In the genomic region with DNA sequence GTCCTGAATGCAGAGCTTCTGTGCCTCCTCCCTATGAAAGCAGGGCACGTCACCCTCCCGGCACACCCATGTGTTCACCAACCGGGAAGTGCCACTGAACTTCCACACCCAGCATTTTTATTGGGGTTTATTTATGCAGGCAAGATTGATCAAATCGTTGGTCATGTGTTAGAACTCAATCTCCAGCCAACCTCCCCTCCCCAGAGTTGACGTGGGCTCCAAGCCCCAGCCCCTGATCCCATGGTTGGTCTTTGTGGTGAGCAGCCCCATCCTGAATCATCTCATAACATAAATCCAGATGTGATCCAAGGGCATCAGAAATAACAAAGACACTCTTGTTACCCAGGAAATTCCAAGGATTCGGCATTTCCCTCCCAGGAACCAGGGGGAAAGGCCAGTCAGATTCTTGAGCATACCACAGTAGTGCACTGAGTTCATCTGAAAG, we compare ENCODE assay signal across 21 cellular contexts.
DNase-seq lines count a peak whose midpoint lies in the region; ATAC-seq and TF ChIP-seq lines count a peak whose summit lies in the region.
"Had no signal": no experiment of that assay in that cellular context is flagged by ENCODE, and none has a peak within 500 bp of the region (broad histone marks: within the 10 kb centered on the region; RNA-seq: fewer than 3 reads in every experiment).

No MANE protein-coding gene starts in this region.

- intact Hi-C loops in spleen (cut with DNase I; ENCODE audit: low total_unique reads), result no loop called here

- H3K4me3 ChIP-seq in RWPE2 (ENCODE audit: severe bottlenecking) (peak overlapping the region; percentile 10), fibroblast of mammary gland (ENCODE audit: control insufficient read depth, low read depth, low read length) (no peak overlapping the region), trophoblast cell (ENCODE audit: low read depth, low read length) (no peak overlapping the region), spleen (no peak overlapping the region)
- no peak overlapping the region for H3K4me3 ChIP-seq in CD8-positive, alpha-beta memory T cell (ENCODE audit: low read length)
- H3K4me3 ChIP-seq: BLaER1 treated with 17β-estradiol and CSF1 and Interleukin-3, amounts not matched to agents 10 nM and 100 nM; lower lobe of right lung; right atrium auricular region had no signal

- no peaks in the 10 kb centered on the region for H3K9me3 ChIP-seq in RWPE2 (ENCODE audit: severe bottlenecking)
- H3K9me3 ChIP-seq in trophoblast cell (ENCODE audit: insufficient read depth, low read depth, low read length), result no peaks in the 10 kb centered on the region
- no peaks in the 10 kb centered on the region for H3K9me3 ChIP-seq in CD8-positive, alpha-beta memory T cell (ENCODE audit: low read length)
- no peaks in the 10 kb centered on the region for H3K9me3 ChIP-seq in spleen
- H3K9me3 ChIP-seq: lower lobe of right lung, right atrium auricular region had no signal

- peak overlapping the region; percentile 36 for H2AK5ac ChIP-seq in trophoblast cell (ENCODE audit: low read length)

- no peak overlapping the region for H3K4me3 Mint-ChIP-seq in CD8-positive, alpha-beta memory T cell
- H3K4me3 Mint-ChIP-seq: activated CD4-positive, alpha-beta T cell treated with anti-CD3 and anti-CD28 coated beads for 36 hours; activated naive CD8-positive, alpha-beta T cell treated with anti-CD3 and anti-CD28 coated beads, Interleukin-2, amount 50 U/mL, for 24 hours; activated T-cell treated with anti-CD3 and anti-CD28 coated beads, Interleukin-2, amount 50 U/mL, for 4 hours; type B pancreatic cell had no signal

- H2BK5ac ChIP-seq in trophoblast cell (ENCODE audit: low read depth, low read length, poor library complexity), result no peak overlapping the region

- H3K36me3 ChIP-seq in RWPE2 (ENCODE audit: low read depth) (no peaks in the 10 kb centered on the region; the same call in none of the 2 replicates), trophoblast cell (ENCODE audit: control insufficient read depth in 1 of 2, insufficient read depth in 2 of 2, low read length in 2 of 2) (peaks cover 0 to 2% of the 10 kb centered on the region in 2 experiments), spleen (peaks cover 0 to 44% (median 0%) of the 10 kb centered on the region in 6 donors)
- H3K36me3 ChIP-seq in CD8-positive, alpha-beta memory T cell (ENCODE audit: insufficient read depth, low read length), result no peaks in the 10 kb centered on the region
- H3K36me3 ChIP-seq: right atrium auricular region had no signal

- H3K4me1 ChIP-seq in RWPE2 (ENCODE audit: insufficient read depth, poor library complexity, severe bottlenecking) (peaks cover 56% of the 10 kb centered on the region), trophoblast cell (ENCODE audit: control insufficient read depth in 1 of 2, insufficient read depth in 2 of 2, low read length in 2 of 2) (peaks cover 12 to 21% of the 10 kb centered on the region in 2 experiments), spleen (peaks cover 0 to 15% (median 0%) of the 10 kb centered on the region in 6 donors)
- H3K4me1 ChIP-seq in CD8-positive, alpha-beta memory T cell (ENCODE audit: insufficient read depth, low read length), result no peaks in the 10 kb centered on the region

- no peak overlapping the region for H3K4me2 ChIP-seq in trophoblast cell (ENCODE audit: low read length)
- H3K4me2 ChIP-seq: BLaER1 treated with 17β-estradiol and CSF1 and Interleukin-3, amounts not matched to agents 10 nM and 100 nM had no signal

- H3K9me3 Mint-ChIP-seq in CD8-positive, alpha-beta memory T cell, result no peaks in the 10 kb centered on the region
- H3K9me3 Mint-ChIP-seq: activated naive CD8-positive, alpha-beta T cell treated with anti-CD3 and anti-CD28 coated beads, Interleukin-2, amount 50 U/mL, for 24 hours; activated T-cell treated with anti-CD3 and anti-CD28 coated beads, Interleukin-2, amount 50 U/mL, for 4 hours; type B pancreatic cell had no signal

- no peak overlapping the region for H4K8ac ChIP-seq in trophoblast cell (ENCODE audit: low read depth, low read length)

- no peak overlapping the region for H3K4ac ChIP-seq in trophoblast cell (ENCODE audit: low read depth, low read length)

- H3K27ac ChIP-seq in RWPE2 (ENCODE audit: poor library complexity, severe bottlenecking) (peak overlapping the region; percentile 92), trophoblast cell (ENCODE audit: low read depth, low read length) (no peak overlapping the region), spleen (no peak overlapping the region)
- H3K27ac ChIP-seq in CD8-positive, alpha-beta memory T cell (ENCODE audit: low read depth, low read length), result no peak overlapping the region
- H3K27ac ChIP-seq: lower lobe of right lung, right atrium auricular region had no signal

- POLR2A ChIA-PET in CD8-positive, alpha-beta memory T cell (lab: Charles Lee), result no interaction called here

- H3K27ac Mint-ChIP-seq in CD8-positive, alpha-beta memory T cell, result peak overlapping the region in 1 of 8 donors; percentile 72
- H3K27ac Mint-ChIP-seq: activated CD4-positive, alpha-beta T cell treated with anti-CD3 and anti-CD28 coated beads for 36 hours; activated naive CD8-positive, alpha-beta T cell treated with anti-CD3 and anti-CD28 coated beads, Interleukin-2, amount 50 U/mL, for 24 hours; type B pancreatic cell had no signal

- no peaks in the 10 kb centered on the region for H3K79me2 ChIP-seq in trophoblast cell (ENCODE audit: control insufficient read depth, insufficient read depth, low read length, poor library complexity)

- no peak overlapping the region for H3K18ac ChIP-seq in trophoblast cell (ENCODE audit: low read length)

- CTCF ChIA-PET in CD8-positive, alpha-beta memory T cell (lab: Charles Lee), result no interaction called here

- peak overlapping the region; percentile 42 for H3K14ac ChIP-seq in trophoblast cell (ENCODE audit: low read length)

- TF ChIP-seq CTCF in RWPE2 (IDR thresholded peaks at IDR 0.05; ENCODE audit: poor library complexity, severe bottlenecking) (no peak), fibroblast of mammary gland (conservative IDR thresholded peaks at IDR 0.05; ENCODE audit: control insufficient read depth, insufficient read depth, low read depth, low read length) (no peak), GM20000 (IDR thresholded peaks at IDR 0.05; ENCODE audit: extremely low read depth, missing control alignments) (no peak), spleen (IDR thresholded peaks at IDR 0.05 in 8 of 11, conservative IDR thresholded peaks at IDR 0.05 in 3 of 11) (no peak)

- H3K9ac ChIP-seq in trophoblast cell (ENCODE audit: low read length), result no peak overlapping the region
- H3K9ac ChIP-seq: BLaER1 treated with 17β-estradiol and CSF1 and Interleukin-3, amounts not matched to agents 10 nM and 100 nM had no signal

- no peaks in the 10 kb centered on the region for H3K36me3 Mint-ChIP-seq in CD8-positive, alpha-beta memory T cell

- H2AFZ ChIP-seq in trophoblast cell (ENCODE audit: insufficient read depth, low read length, poor library complexity), result no peak overlapping the region

- no peak overlapping the region for H2BK120ac ChIP-seq in trophoblast cell (ENCODE audit: insufficient read depth, low read length, poor library complexity)

- H3K4me1 Mint-ChIP-seq in CD8-positive, alpha-beta memory T cell, result no peaks in the 10 kb centered on the region
- H3K4me1 Mint-ChIP-seq: activated CD4-positive, alpha-beta T cell treated with anti-CD3 and anti-CD28 coated beads for 36 hours; activated naive CD8-positive, alpha-beta T cell treated with anti-CD3 and anti-CD28 coated beads, Interleukin-2, amount 50 U/mL, for 24 hours had no signal

- H2BK12ac ChIP-seq in trophoblast cell (ENCODE audit: low read length), result peak overlapping the region; percentile 3

- H3K27me3 Mint-ChIP-seq in CD8-positive, alpha-beta memory T cell, result peaks cover 4 to 22% of the 10 kb centered on the region in 2 donors
- H3K27me3 Mint-ChIP-seq: activated CD4-positive, alpha-beta T cell treated with anti-CD3 and anti-CD28 coated beads for 36 hours; activated naive CD8-positive, alpha-beta T cell treated with anti-CD3 and anti-CD28 coated beads, Interleukin-2, amount 50 U/mL, for 24 hours; type B pancreatic cell had no signal

- H3K79me1 ChIP-seq in trophoblast cell (ENCODE audit: low read length), result peaks cover 3% of the 10 kb centered on the region

- DNase-seq in EL, result peak; percentile 69
- peak; percentile 80 for DNase-seq in RWPE2 (ENCODE audit: low spot score)
- DNase-seq in fibroblast of mammary gland (ENCODE audit: low read depth), result peak; percentile 18
- peak in 1 of 2 donors; percentile 53 for DNase-seq in trophoblast cell
- DNase-seq in GM20000 (ENCODE audit: low spot score), result no peak
- no peak for DNase-seq in CD8-positive, alpha-beta memory T cell
- no peak for DNase-seq in spleen
- DNase-seq: activated CD4-positive, alpha-beta T cell treated with anti-CD3 and anti-CD28 coated beads for 36 hours; activated naive CD8-positive, alpha-beta T cell treated with anti-CD3 and anti-CD28 coated beads, Interleukin-2, amount 50 U/mL, for 24 hours; activated T-cell treated with anti-CD3 and anti-CD28 coated beads, Interleukin-2, amount 50 U/mL, for 4 hours; DMS79; lower lobe of right lung; NCI-H1105; NCI-H2171 treated with DMSO at 0.1 percent for 48 hours; Right ventricle myocardium superior; stimulated activated CD4-positive, alpha-beta T cell treated with anti-CD3 and anti-CD28 coated beads, Interleukin-4, amount 100 ng/mL, for 24 hours; T-helper 9 cell had no signal

- TF ChIP-seq POLR2A in spleen (IDR thresholded peaks at IDR 0.05), result no peak

- peak overlapping the region; percentile 32 for H4K91ac ChIP-seq in trophoblast cell (ENCODE audit: low read depth, low read length)

- no peak overlapping the region for H4K12ac ChIP-seq in trophoblast cell (ENCODE audit: low read depth, low read length)

- no CpG with 5 or more reads among the region's 6 CpGs for WGBS in trophoblast cell (ENCODE audit: extremely low coverage, insufficient coverage, insufficient read length)
- 82 to 91% (median 89%) methylated on average over 6 of the region's 6 CpGs for WGBS in spleen, 5 donors

- H3K23ac ChIP-seq in trophoblast cell (ENCODE audit: low read length), result no peak overlapping the region

- ATAC-seq in RWPE2 (ENCODE audit: low read depth) (peak; percentile 68), HG02884 (IDR thresholded peaks at IDR 0.05; ENCODE audit: unreplicated experiment) (no peak)
- ATAC-seq: activated CD4-positive, alpha-beta T cell treated with anti-CD3 and anti-CD28 coated beads for 36 hours; activated naive CD8-positive, alpha-beta T cell treated with anti-CD3 and anti-CD28 coated beads, Interleukin-2, amount 50 U/mL, for 24 hours; activated T-cell treated with anti-CD3 and anti-CD28 coated beads, Interleukin-2, amount 50 U/mL, for 4 hours; lower lobe of right lung had no signal

- H3K27me3 ChIP-seq in RWPE2 (ENCODE audit: insufficient read depth, poor library complexity, severe bottlenecking) (no peaks in the 10 kb centered on the region), trophoblast cell (ENCODE audit: insufficient read depth, low read length) (no peaks in the 10 kb centered on the region), spleen (replicated peaks in 1 of 7) (no peaks in the 10 kb centered on the region)
- no peaks in the 10 kb centered on the region for H3K27me3 ChIP-seq in CD8-positive, alpha-beta memory T cell (ENCODE audit: insufficient read depth, low read length, poor library complexity, severe bottlenecking)
- H3K27me3 ChIP-seq: BLaER1 treated with 17β-estradiol and CSF1 and Interleukin-3, amounts not matched to agents 10 nM and 100 nM; right atrium auricular region had no signal

Comparison
In these comparisons a context has a peak if more than half of its experiments do, and no peak if none do; other contexts are left out.
1. DNase-seq: peak in EL (single experiment), RWPE2 (single experiment) and fibroblast of mammary gland (single experiment); none in GM20000 (single experiment), CD8-positive, alpha-beta memory T cell (0 of 5) and spleen (single experiment).